Comparison of ENCODE assay signal across 1 cellular context in genomic region chr14:96461950-96462798, GRCh38.
TF ChIP-seq lines count a peak whose summit lies in the region.

No MANE protein-coding gene starts in this region.

TF ChIP-seq in HepG2, 621 proteins besides CTCF, POLR2A, EP300 and RAD21 (continued from another document):
- TF ChIP-seq U2AF2 (IDR thresholded peaks at IDR 0.05; ENCODE audit: low read depth, low read length) (no peak), TFAP4 (IDR thresholded peaks at IDR 0.05; ENCODE audit: borderline replicate concordance, low read depth) (no peak; the same call in 1 of the 2 replicates), ZNF839 (CRISPR knock-in tag; IDR thresholded peaks at IDR 0.05; ENCODE audit: borderline replicate concordance) (no peak), ZNF230 (CRISPR knock-in tag; IDR thresholded peaks at IDR 0.05) (peak; percentile 86; the same call in 1 of the 2 replicates), ZEB1 (IDR thresholded peaks at IDR 0.05; ENCODE audit: insufficient replicate concordance, low read depth) (peak; percentile 80), ZNF280D (CRISPR knock-in tag; IDR thresholded peaks at IDR 0.05) (no peak), FOSL2 (CRISPR knock-in tag; IDR thresholded peaks at IDR 0.05) (peak; percentile 28; the same call in 1 of the 2 replicates), ZNF674 (CRISPR knock-in tag; IDR thresholded peaks at IDR 0.05; ENCODE audit: low read depth) (no peak), ZNF564 (CRISPR knock-in tag; IDR thresholded peaks at IDR 0.05) (no peak), SP4 (CRISPR knock-in tag; IDR thresholded peaks at IDR 0.05) (no peak), SALL1 (CRISPR knock-in tag; IDR thresholded peaks at IDR 0.05) (peak; percentile 86), ZNF251 (CRISPR knock-in tag; IDR thresholded peaks at IDR 0.05) (no peak), PHB2 (IDR thresholded peaks at IDR 0.05; ENCODE audit: partially characterized antibody) (no peak), TOPORS (CRISPR knock-in tag; IDR thresholded peaks at IDR 0.05) (no peak), ZFP36L1 (CRISPR knock-in tag; IDR thresholded peaks at IDR 0.05) (no peak), KLF12 (CRISPR knock-in tag; IDR thresholded peaks at IDR 0.05; ENCODE audit: borderline replicate concordance) (no peak), ZNF644 (CRISPR knock-in tag; IDR thresholded peaks at IDR 0.05; ENCODE audit: low read depth) (peak; percentile 94), RFX3 (CRISPR knock-in tag; IDR thresholded peaks at IDR 0.05) (no peak), ZZZ3 (CRISPR knock-in tag; IDR thresholded peaks at IDR 0.05; ENCODE audit: borderline replicate concordance) (no peak), ZNF205 (CRISPR knock-in tag; IDR thresholded peaks at IDR 0.05) (no peak), ZNF83 (CRISPR knock-in tag; IDR thresholded peaks at IDR 0.05; ENCODE audit: borderline replicate concordance) (no peak), NFYC (CRISPR knock-in tag; IDR thresholded peaks at IDR 0.05) (no peak), ZNF691 (CRISPR knock-in tag; IDR thresholded peaks at IDR 0.05; ENCODE audit: borderline replicate concordance, low read depth) (no peak), ZSCAN20 (CRISPR knock-in tag; IDR thresholded peaks at IDR 0.05; ENCODE audit: borderline replicate concordance) (no peak), JUNB (CRISPR knock-in tag; IDR thresholded peaks at IDR 0.05; ENCODE audit: borderline replicate concordance) (no peak), GZF1 (CRISPR knock-in tag; IDR thresholded peaks at IDR 0.05) (no peak), FOXA1 (IDR thresholded peaks at IDR 0.05) (no peak), FOXA1 (CRISPR knock-in tag; IDR thresholded peaks at IDR 0.05) (peak; percentile 82), SUZ12 (IDR thresholded peaks at IDR 0.05; ENCODE audit: low read depth, low read length) (no peak), MAZ (IDR thresholded peaks at IDR 0.05; ENCODE audit: borderline replicate concordance, low read depth, low read length) (no peak), MAZ (CRISPR knock-in tag; IDR thresholded peaks at IDR 0.05; ENCODE audit: low read depth) (no peak), ZSCAN12 (CRISPR knock-in tag; IDR thresholded peaks at IDR 0.05) (no peak)
- TF ChIP-seq, protein P1, sequence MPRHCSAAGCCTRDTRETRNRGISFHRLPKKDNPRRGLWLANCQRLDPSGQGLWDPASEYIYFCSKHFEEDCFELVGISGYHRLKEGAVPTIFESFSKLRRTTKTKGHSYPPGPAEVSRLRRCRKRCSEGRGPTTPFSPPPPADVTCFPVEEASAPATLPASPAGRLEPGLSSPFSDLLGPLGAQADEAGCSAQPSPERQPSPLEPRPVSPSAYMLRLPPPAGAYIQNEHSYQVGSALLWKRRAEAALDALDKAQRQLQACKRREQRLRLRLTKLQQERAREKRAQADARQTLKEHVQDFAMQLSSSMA (CRISPR knock-in tag; IDR thresholded peaks at IDR 0.05) = no peak
- TF ChIP-seq, protein P2, sequence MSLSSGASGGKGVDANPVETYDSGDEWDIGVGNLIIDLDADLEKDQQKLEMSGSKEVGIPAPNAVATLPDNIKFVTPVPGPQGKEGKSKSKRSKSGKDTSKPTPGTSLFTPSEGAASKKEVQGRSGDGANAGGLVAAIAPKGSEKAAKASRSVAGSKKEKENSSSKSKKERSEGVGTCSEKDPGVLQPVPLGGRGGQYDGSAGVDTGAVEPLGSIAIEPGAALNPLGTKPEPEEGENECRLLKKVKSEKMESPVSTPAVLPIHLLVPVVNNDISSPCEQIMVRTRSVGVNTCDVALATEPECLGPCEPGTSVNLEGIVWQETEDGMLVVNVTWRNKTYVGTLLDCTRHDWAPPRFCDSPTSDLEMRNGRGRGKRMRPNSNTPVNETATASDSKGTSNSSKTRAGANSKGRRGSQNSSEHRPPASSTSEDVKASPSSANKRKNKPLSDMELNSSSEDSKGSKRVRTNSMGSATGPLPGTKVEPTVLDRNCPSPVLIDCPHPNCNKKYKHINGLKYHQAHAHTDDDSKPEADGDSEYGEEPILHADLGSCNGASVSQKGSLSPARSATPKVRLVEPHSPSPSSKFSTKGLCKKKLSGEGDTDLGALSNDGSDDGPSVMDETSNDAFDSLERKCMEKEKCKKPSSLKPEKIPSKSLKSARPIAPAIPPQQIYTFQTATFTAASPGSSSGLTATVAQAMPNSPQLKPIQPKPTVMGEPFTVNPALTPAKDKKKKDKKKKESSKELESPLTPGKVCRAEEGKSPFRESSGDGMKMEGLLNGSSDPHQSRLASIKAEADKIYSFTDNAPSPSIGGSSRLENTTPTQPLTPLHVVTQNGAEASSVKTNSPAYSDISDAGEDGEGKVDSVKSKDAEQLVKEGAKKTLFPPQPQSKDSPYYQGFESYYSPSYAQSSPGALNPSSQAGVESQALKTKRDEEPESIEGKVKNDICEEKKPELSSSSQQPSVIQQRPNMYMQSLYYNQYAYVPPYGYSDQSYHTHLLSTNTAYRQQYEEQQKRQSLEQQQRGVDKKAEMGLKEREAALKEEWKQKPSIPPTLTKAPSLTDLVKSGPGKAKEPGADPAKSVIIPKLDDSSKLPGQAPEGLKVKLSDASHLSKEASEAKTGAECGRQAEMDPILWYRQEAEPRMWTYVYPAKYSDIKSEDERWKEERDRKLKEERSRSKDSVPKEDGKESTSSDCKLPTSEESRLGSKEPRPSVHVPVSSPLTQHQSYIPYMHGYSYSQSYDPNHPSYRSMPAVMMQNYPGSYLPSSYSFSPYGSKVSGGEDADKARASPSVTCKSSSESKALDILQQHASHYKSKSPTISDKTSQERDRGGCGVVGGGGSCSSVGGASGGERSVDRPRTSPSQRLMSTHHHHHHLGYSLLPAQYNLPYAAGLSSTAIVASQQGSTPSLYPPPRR (CRISPR knock-in tag; IDR thresholded peaks at IDR 0.05; ENCODE audit: borderline replicate concordance) = peak; percentile 53; the same call in 1 of the 2 replicates
